ENCODE assay signal across 1 cellular context in genomic region chr1:41242645-41243171, GRCh38.
A peak's percentile ranks its signal among the peaks of the same experiment; 100 is the strongest.
TF ChIP-seq lines count a peak whose summit lies in the region.

No MANE protein-coding gene starts in this region.

TF ChIP-seq in HepG2, 621 proteins besides CTCF, POLR2A, EP300 and RAD21 (continued from another document):
- TF ChIP-seq ZBTB33 (CRISPR knock-in tag; IDR thresholded peaks at IDR 0.05) (peak; percentile 83), ZBTB38 (CRISPR knock-in tag; IDR thresholded peaks at IDR 0.05) (0 out of 2 replicates have a peak, but pooled peaks have one; percentile 26), CBX5 (CRISPR knock-in tag; IDR thresholded peaks at IDR 0.05; ENCODE audit: borderline replicate concordance) (0 out of 2 replicates have a peak, but pooled peaks have one; percentile 11), NR2C2 (CRISPR knock-in tag; IDR thresholded peaks at IDR 0.05; ENCODE audit: borderline replicate concordance) (0 out of 2 replicates have a peak, but pooled peaks have one; percentile 8), SRSF9 (IDR thresholded peaks at IDR 0.05; ENCODE audit: borderline replicate concordance, insufficient read depth, low read depth, low read length, poor library complexity, severe bottlenecking) (no peak), ZHX1 (CRISPR knock-in tag; IDR thresholded peaks at IDR 0.05; ENCODE audit: low read depth) (0 out of 2 replicates have a peak, but pooled peaks have one; percentile 5), ZMYM3 (CRISPR knock-in tag; IDR thresholded peaks at IDR 0.05) (peak; percentile 19; the same call in 1 of the 2 replicates), ZNF788 (CRISPR knock-in tag; IDR thresholded peaks at IDR 0.05; ENCODE audit: borderline replicate concordance) (peak; percentile 37; the same call in 1 of the 2 replicates)
